Comparison of ENCODE assay signal across 17 cellular contexts in the genomic region with DNA sequence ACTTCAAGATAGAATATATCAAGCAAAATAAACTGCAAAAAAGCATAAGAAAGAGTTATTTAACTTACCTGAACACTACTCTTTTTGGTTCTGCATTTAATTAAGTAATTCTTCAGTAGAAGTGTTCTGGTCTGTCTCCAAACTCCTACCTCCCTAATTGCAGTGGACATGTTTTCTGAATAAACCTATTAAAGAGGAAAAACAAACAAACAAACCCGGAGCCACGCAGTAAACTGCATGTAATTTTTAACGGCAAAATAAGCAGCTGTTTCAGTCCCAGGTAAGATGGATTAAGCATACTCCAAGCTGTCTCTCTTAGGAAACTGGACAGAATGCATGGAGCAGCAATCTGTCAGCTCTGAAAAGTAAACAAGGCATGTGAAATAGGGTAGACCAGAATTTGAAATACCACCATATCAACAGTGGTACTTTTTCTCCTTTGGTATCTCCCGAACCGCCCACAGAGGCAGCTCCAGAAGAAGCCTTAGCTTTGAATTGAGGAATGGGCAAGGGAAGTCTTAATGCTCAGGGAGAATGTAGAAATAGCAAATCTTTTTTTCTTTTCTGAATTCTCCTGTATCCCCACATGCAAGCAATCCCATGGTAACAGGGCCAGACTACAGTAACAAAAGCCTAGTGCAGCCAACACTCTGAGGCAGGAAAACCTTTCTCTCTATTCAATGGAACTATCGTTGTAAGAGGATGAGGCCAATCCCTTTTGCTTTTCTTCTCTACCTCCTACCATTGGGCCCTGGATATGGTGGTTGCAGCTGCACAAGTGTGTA.
DNase-seq lines count a peak whose midpoint lies in the region; ATAC-seq and TF ChIP-seq lines count a peak whose summit lies in the region.
"Had no signal": no experiment of that assay in that cellular context is flagged by ENCODE, and none has a peak within 500 bp of the region (broad histone marks: within the 10 kb centered on the region; RNA-seq: fewer than 3 reads in every experiment).

No MANE protein-coding gene starts in this region.

- H3K9ac ChIP-seq in endocrine pancreas (ENCODE audit: control insufficient read depth, insufficient read depth, low read length) = no peak overlapping the region
- H3K9ac ChIP-seq: GM23248 had no signal

- no peak for TF ChIP-seq CTCF in tibial artery (IDR thresholded peaks at IDR 0.05)

- no peak overlapping the region for H3K27ac ChIP-seq in tibial artery
- H3K27ac ChIP-seq: foreskin keratinocyte, GM23248, RWPE1, spleen, tibial nerve had no signal

- TF ChIP-seq POLR2A in GM18505 (IDR thresholded peaks at IDR 0.05; ENCODE audit: borderline replicate concordance, extremely low read depth, insufficient read depth, insufficient read length) = no peak

- intact Hi-C loops in tibial artery (cut with DNase I; ENCODE audit: low total_unique reads) = no loop called here

- H3K36me3 ChIP-seq in endocrine pancreas (ENCODE audit: control insufficient read depth, insufficient read depth, low read length) (no peaks in the 10 kb centered on the region), tibial artery (peaks cover 0 to 13% (median 4%) of the 10 kb centered on the region in 3 donors)

- no peaks in the 10 kb centered on the region for H3K27me3 ChIP-seq in endocrine pancreas (ENCODE audit: control insufficient read depth, insufficient read depth, low read length)
- H3K27me3 ChIP-seq in tibial artery = no peaks in the 10 kb centered on the region
- H3K27me3 ChIP-seq: foreskin keratinocyte, spleen, tibial nerve had no signal

- DNase-seq in NCI-H146 (lab: John Stamatoyannopoulos, UW) = peak; percentile 9
- peak; percentile 65 for DNase-seq in NCI-H748 treated with DMSO at 0.1 percent for 48 hours (lab: John Stamatoyannopoulos, UW)
- peak; percentile 31 for DNase-seq in superior temporal gyrus (ENCODE audit: extremely low spot score)
- DNase-seq in tibial artery = no peak
- DNase-seq in NCI-H526 (lab: John Stamatoyannopoulos, UW) = no peak
- DNase-seq: activated CD8-positive, alpha-beta memory T cell treated with anti-CD3 and anti-CD28 coated beads, Interleukin-2, amount 50 U/mL, for 4 hours; activated naive CD8-positive, alpha-beta T cell treated with anti-CD3 and anti-CD28 coated beads, Interleukin-2, amount 50 U/mL, for 24 hours; Caco-2; foreskin keratinocyte; GM23248; kidney glomerular epithelial cell; spleen had no signal

- H3K9me3 ChIP-seq in endocrine pancreas (ENCODE audit: control insufficient read depth, low read length) = no peaks in the 10 kb centered on the region
- H3K9me3 ChIP-seq in tibial artery = no peaks in the 10 kb centered on the region
- H3K9me3 ChIP-seq: Caco-2, spleen, tibial nerve had no signal

- H3K4me3 ChIP-seq in endocrine pancreas (ENCODE audit: control insufficient read depth, insufficient read depth, low read length) (peak overlapping the region; percentile 61), tibial artery (no peak overlapping the region)
- H3K4me3 ChIP-seq: GM23248, spleen, tibial nerve had no signal

- H3K4me1 ChIP-seq in endocrine pancreas (ENCODE audit: control insufficient read depth, insufficient read depth, low read length) (peaks cover 25% of the 10 kb centered on the region), tibial artery (no peaks in the 10 kb centered on the region)
- H3K4me1 ChIP-seq: Caco-2, spleen had no signal

- ATAC-seq in GM18505 (IDR thresholded peaks at IDR 0.05; ENCODE audit: unreplicated experiment) = no peak
- ATAC-seq: activated naive CD8-positive, alpha-beta T cell treated with anti-CD3 and anti-CD28 coated beads, Interleukin-2, amount 50 U/mL, for 24 hours; foreskin keratinocyte; natural killer cell treated with Interleukin-12 subunit alpha and Interleukin-12 subunit beta and Interleukin-15 and Interleukin-18, amount 100 ng/mL, for 72 hours had no signal

Comparison
In these comparisons a context has a peak if more than half of its experiments do, and no peak if none do; other contexts are left out.
1. DNase-seq: peak in NCI-H146 (single experiment), NCI-H748 treated with DMSO at 0.1 percent for 48 hours (single experiment) and superior temporal gyrus (single experiment); none in tibial artery (0 of 2) and NCI-H526 (0 of 2).